Comparison of ENCODE assay signal across 8 cellular contexts in the genomic region with DNA sequence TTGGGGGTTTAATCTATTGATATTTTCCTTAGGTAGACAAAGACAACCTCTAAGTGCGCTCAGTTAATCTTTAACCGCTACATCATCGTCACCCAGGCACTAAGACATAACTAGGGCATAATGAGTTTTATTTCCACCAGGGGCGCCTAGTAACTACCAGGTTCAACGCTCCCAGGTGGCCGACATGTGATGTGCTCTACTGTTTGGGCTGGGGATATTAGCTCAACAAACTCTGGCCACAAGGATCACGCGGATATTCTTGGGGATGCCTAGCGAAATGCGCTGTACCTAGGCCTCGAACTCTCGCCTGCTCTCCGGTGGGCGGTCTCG. TPM values are rescaled to one million over a fixed set of nuclear protein-coding genes. Genes with fewer than 3 reads are reported as not detected.
DNase-seq lines count a peak whose midpoint lies in the region; ATAC-seq and TF ChIP-seq lines count a peak whose summit lies in the region.

No MANE protein-coding gene starts in this region.

- ATAC-seq in GM21381 (IDR thresholded peaks at IDR 0.05; ENCODE audit: unreplicated experiment): peak; percentile 44
- ATAC-seq in PC-3: peak; percentile 40

- intact Hi-C loops in PC-3 (cut with micrococcal nuclease): loop anchor here (2.0 to 5.0 kb wide), 2 partner anchors 36 to 104 kb away; a partner anchor contains a TSS

- 0 out of 2 replicates have a peak, but pooled peaks cover 7% of the 10 kb centered on the region for H4K20me1 ChIP-seq in PC-3 (ENCODE audit: low read length)

- no peaks in the 10 kb centered on the region for H3F3A ChIP-seq in PC-3 (ENCODE audit: low read length, unreplicated experiment)

- TF ChIP-seq CTCF in PC-3 (conservative IDR thresholded peaks at IDR 0.05; ENCODE audit: low read depth, low read length): peak; percentile 52

- no peaks in the 10 kb centered on the region for H3K9me2 ChIP-seq in PC-3 (replicated peaks; ENCODE audit: low read length)

- TSS peak; percentile 53 for BruUV-seq in PC-3 (replicated peaks; lab: Mats Ljungman, UMichigan)

- H3K4me3 ChIP-seq in PC-3 (ENCODE audit: low read length): peak overlapping the region; percentile 99
- peak overlapping the region; percentile 98 for H3K4me3 ChIP-seq in iPS-20b (ENCODE audit: low read length)

- H3K4me1 ChIP-seq in PC-3 (ENCODE audit: insufficient read depth, low read length) (peaks cover 36% of the 10 kb centered on the region), iPS-20b (ENCODE audit: insufficient read depth, low read length) (peaks cover 23% of the 10 kb centered on the region)

- H3K9me3 ChIP-seq in PC-3 (ENCODE audit: low read length) (no peaks in the 10 kb centered on the region), iPS-20b (ENCODE audit: insufficient read depth, low read depth, low read length) (no peaks in the 10 kb centered on the region)

- peak overlapping the region; percentile 82 for H2AFZ ChIP-seq in PC-3 (ENCODE audit: low read length)

- peak; percentile 58 for DNase-seq in Daoy (ENCODE audit: low read depth)
- DNase-seq in HPDE6-E6E7 (ENCODE audit: extremely low spot score): peak; percentile 72
- DNase-seq in PC-3: peak; percentile 65
- peak; percentile 71 for DNase-seq in amniotic epithelial cell (ENCODE audit: low read depth)
- peak; percentile 52 to 53 for DNase-seq in stimulated activated CD4-positive, alpha-beta T cell treated with anti-CD3 and anti-CD28 coated beads, Interleukin-2, amount 100 ng/mL, for 48 hours
- no peak for DNase-seq in ureter (ENCODE audit: low spot score)

- H3K27me3 ChIP-seq in PC-3 (ENCODE audit: low read length) (no peaks in the 10 kb centered on the region), iPS-20b (ENCODE audit: insufficient read depth, low read length) (no peaks in the 10 kb centered on the region)

- CTCF ChIA-PET in PC-3 (lab: Charles Lee): interaction anchor here (0.6 kb wide), 1 partner anchor 15 kb away, joined by 3 read pairs; no protein-coding TSS in a partner anchor

- H3K9ac ChIP-seq in PC-3 (ENCODE audit: low read length) (peak overlapping the region; percentile 78), iPS-20b (ENCODE audit: low read depth, low read length) (peak overlapping the region; percentile 89)

- H3K4me2 ChIP-seq in PC-3 (ENCODE audit: low read length): peak overlapping the region; percentile 98

- POLR2A ChIA-PET in PC-3 (lab: Charles Lee; ENCODE audit: unreplicated experiment): no interaction called here

- H3K36me3 ChIP-seq in PC-3 (ENCODE audit: low read depth, low read length): no peaks in the 10 kb centered on the region
- H3K36me3 ChIP-seq in iPS-20b (ENCODE audit: insufficient read depth, low read depth, low read length): no peaks in the 10 kb centered on the region

- H3K27ac ChIP-seq in PC-3 (ENCODE audit: low read length): peak overlapping the region; percentile 90
- peak overlapping the region; percentile 44 for H3K27ac ChIP-seq in iPS-20b (ENCODE audit: low read length)

- peaks cover 62% of the 10 kb centered on the region for H3K79me2 ChIP-seq in PC-3 (ENCODE audit: low read length)

RNA-seq across cellular contexts. Expression of a gene that starts 0.9 kb away (rescaled TPM):
- total RNA-seq in Daoy (2014; rRNA removed; shearing (Covaris generic)): 3.8 and 5.0 TPM in 2 replicates
- total RNA-seq in PC-3 (2014; rRNA removed) (3.6 and 4.4 TPM in 2 replicates), ureter (9.4 TPM)
